ENCODE assay signal across 10 cellular contexts in genomic region chr11:133950874-133951483, GRCh38. TPM values are rescaled to one million over a fixed set of nuclear protein-coding genes. Genes with fewer than 3 reads are reported as not detected.
DNase-seq lines count a peak whose midpoint lies in the region; ATAC-seq and TF ChIP-seq lines count a peak whose summit lies in the region.
"Had no signal": no experiment of that assay in that cellular context is flagged by ENCODE, and none has a peak within 500 bp of the region (broad histone marks: within the 10 kb centered on the region; RNA-seq: fewer than 3 reads in every experiment).

No MANE protein-coding gene starts in this region.

- peak overlapping the region in 4 of 5 experiments; percentile 69 to 97 (median 85) for H3K27ac Mint-ChIP-seq in brain
- H3K27ac Mint-ChIP-seq in activated naive CD8-positive, alpha-beta T cell treated with anti-CD3 and anti-CD28 coated beads, Interleukin-2, amount 50 U/mL, for 24 hours: no peak overlapping the region

- CTCF ChIA-PET in PC-9 (lab: Charles Lee): no interaction called here

- POLR2A ChIA-PET in PC-9 (lab: Charles Lee; ENCODE audit: unreplicated experiment): no interaction called here

- no peaks in the 10 kb centered on the region for H3K79me2 ChIP-seq in PC-9 (ENCODE audit: low read depth)

- no peaks in the 10 kb centered on the region for H3K36me3 Mint-ChIP-seq in brain
- H3K36me3 Mint-ChIP-seq in activated naive CD8-positive, alpha-beta T cell treated with anti-CD3 and anti-CD28 coated beads, Interleukin-2, amount 50 U/mL, for 24 hours (ENCODE audit: low read depth): peaks cover 8% of the 10 kb centered on the region

- H4K20me1 ChIP-seq in PC-9 (ENCODE audit: insufficient read depth): no peaks in the 10 kb centered on the region

- H3K4me3 Mint-ChIP-seq in brain: peak overlapping the region; percentile 30 to 95 (median 70)
- H3K4me3 Mint-ChIP-seq in activated naive CD8-positive, alpha-beta T cell treated with anti-CD3 and anti-CD28 coated beads, Interleukin-2, amount 50 U/mL, for 24 hours: no peak overlapping the region

- no peaks in the 10 kb centered on the region for H3K9me2 ChIP-seq in PC-9 (ENCODE audit: insufficient read depth)

- H3K4me1 ChIP-seq in iPS-18a (ENCODE audit: control insufficient read depth, low read depth, low read length) (peaks cover 63% of the 10 kb centered on the region), PC-9 (replicated peaks; ENCODE audit: insufficient read depth) (no peaks in the 10 kb centered on the region)

- no peak overlapping the region for H3K4me2 ChIP-seq in PC-9

- H3K27me3 ChIP-seq in H7 (ENCODE audit: control insufficient read depth, insufficient read depth, low read length): peaks cover 15% of the 10 kb centered on the region
- H3K27me3 ChIP-seq in iPS-18a (ENCODE audit: control insufficient read depth, insufficient read depth, low read length): peaks cover 20% of the 10 kb centered on the region
- peaks cover 94% of the 10 kb centered on the region for H3K27me3 ChIP-seq in PC-9 (ENCODE audit: insufficient read depth, low read depth)

- intact Hi-C loops in PC-9 (cut with micrococcal nuclease; ENCODE audit: unreplicated experiment): no loop called here

- TF ChIP-seq CTCF in brain (conservative IDR thresholded peaks at IDR 0.05) (no peak), PC-9 (conservative IDR thresholded peaks at IDR 0.05) (no peak)

- H3K4me1 Mint-ChIP-seq in brain: peaks cover 96% of the 10 kb centered on the region
- peaks cover 78% of the 10 kb centered on the region for H3K4me1 Mint-ChIP-seq in activated naive CD8-positive, alpha-beta T cell treated with anti-CD3 and anti-CD28 coated beads, Interleukin-2, amount 50 U/mL, for 24 hours

- no peak overlapping the region for H2AFZ ChIP-seq in PC-9

- ATAC-seq in activated naive CD8-positive, alpha-beta T cell treated with anti-CD3 and anti-CD28 coated beads, Interleukin-2, amount 50 U/mL, for 24 hours: no peak
- ATAC-seq: body of pancreas had no signal

- no peaks in the 10 kb centered on the region for H3F3A ChIP-seq in PC-9 (ENCODE audit: insufficient read depth, low read depth)

- no peaks in the 10 kb centered on the region for H3K9me3 Mint-ChIP-seq in brain
- H3K9me3 Mint-ChIP-seq in activated naive CD8-positive, alpha-beta T cell treated with anti-CD3 and anti-CD28 coated beads, Interleukin-2, amount 50 U/mL, for 24 hours: no peaks in the 10 kb centered on the region

- peak overlapping the region; percentile 33 for H3K9ac ChIP-seq in iPS-18a (ENCODE audit: low read length)

- H3K9me3 ChIP-seq in iPS-18a (ENCODE audit: control insufficient read depth, low read depth, low read length) (no peaks in the 10 kb centered on the region), PC-9 (ENCODE audit: insufficient read depth, low read depth) (no peaks in the 10 kb centered on the region)
- H3K9me3 ChIP-seq: body of pancreas had no signal

- H3K36me3 ChIP-seq in H7 (replicated peaks; ENCODE audit: control insufficient read depth, insufficient read depth, low read length): no peaks in the 10 kb centered on the region
- no peaks in the 10 kb centered on the region for H3K36me3 ChIP-seq in iPS-18a (ENCODE audit: control insufficient read depth, low read depth, low read length)
- H3K36me3 ChIP-seq in PC-9 (ENCODE audit: low read depth): no peaks in the 10 kb centered on the region

- peak overlapping the region; percentile 18 for H3K4me3 ChIP-seq in H7 (ENCODE audit: insufficient read depth, low read depth, low read length)
- H3K4me3 ChIP-seq in iPS-18a (ENCODE audit: low read length): peak overlapping the region; percentile 47
- peak overlapping the region; percentile 23 for H3K4me3 ChIP-seq in skeletal muscle cell (ENCODE audit: low read depth, low read length)
- no peak overlapping the region for H3K4me3 ChIP-seq in PC-9
- H3K4me3 ChIP-seq: body of pancreas had no signal

- peaks cover 21% of the 10 kb centered on the region for H3K27me3 Mint-ChIP-seq in brain
- H3K27me3 Mint-ChIP-seq in activated naive CD8-positive, alpha-beta T cell treated with anti-CD3 and anti-CD28 coated beads, Interleukin-2, amount 50 U/mL, for 24 hours: peaks cover 8% of the 10 kb centered on the region

- no TSS peak for BruUV-seq in PC-9 (replicated peaks; lab: Mats Ljungman, UMichigan)

- DNase-seq in H7 (peak; percentile 81), skeletal muscle cell (ENCODE audit: low read depth) (no peak), PC-9 (no peak), NCI-H226 (no peak)
- no peak for DNase-seq in activated CD4-positive, CD25-positive, alpha-beta regulatory T cell (lab: John Stamatoyannopoulos, UW)
- DNase-seq in activated naive CD8-positive, alpha-beta T cell treated with anti-CD3 and anti-CD28 coated beads, Interleukin-2, amount 50 U/mL, for 24 hours: no peak
- DNase-seq: body of pancreas, T-helper 9 cell had no signal

- H3K27ac ChIP-seq in iPS-18a (ENCODE audit: low read length) (no peak overlapping the region), PC-9 (no peak overlapping the region)
- H3K27ac ChIP-seq: body of pancreas had no signal

RNA-seq across cellular contexts. Expression of gene IGSF9B, which starts 5.8 kb away (rescaled TPM):
- total RNA-seq in H7 (2014; rRNA removed; shearing (Covaris generic)): 6.1 and 12.4 TPM in 2 replicates
- polyA plus RNA-seq in brain (ENCODE audit: insufficient read depth, low read depth, low replicate concordance): 16.4 TPM
- not detected in 2 replicates for total RNA-seq in PC-9 (2021)
